In the genomic region with DNA sequence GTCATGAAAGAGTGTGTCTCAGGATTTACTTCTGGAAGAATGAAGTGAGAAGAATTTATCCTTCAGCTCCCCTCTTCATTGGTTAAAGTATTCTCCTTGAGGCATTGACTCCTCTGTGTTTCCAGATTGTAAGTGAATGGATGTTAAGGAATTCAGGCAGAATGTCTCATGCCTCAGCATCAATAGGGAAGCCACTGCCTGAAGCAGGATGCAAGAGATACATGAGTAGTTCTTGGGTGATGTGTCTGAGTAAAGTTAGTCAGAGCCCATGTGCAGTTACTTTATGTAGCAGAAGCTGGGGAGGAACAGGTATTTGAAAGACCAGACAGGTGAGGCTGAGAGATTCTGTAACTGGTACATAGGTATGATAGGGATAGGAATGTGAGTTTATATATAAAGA, we compare ENCODE assay signal across 21 cellular contexts. TPM values are rescaled to one million over a fixed set of nuclear protein-coding genes. Genes with fewer than 3 reads are reported as not detected.
DNase-seq lines count a peak whose midpoint lies in the region; ATAC-seq and TF ChIP-seq lines count a peak whose summit lies in the region.
"Had no signal": no experiment of that assay in that cellular context is flagged by ENCODE, and none has a peak within 500 bp of the region (broad histone marks: within the 10 kb centered on the region; RNA-seq: fewer than 3 reads in every experiment).

No MANE protein-coding gene starts in this region.

- no peak overlapping the region for H2AK9ac ChIP-seq in IMR-90 (replicated peaks; ENCODE audit: low read depth, low read length, poor library complexity)

- H3K27ac ChIP-seq in IMR-90 (ENCODE audit: insufficient read depth, low read length): no peak overlapping the region
- H3K27ac ChIP-seq in trophoblast cell (ENCODE audit: low read depth, low read length): no peak overlapping the region
- H3K27ac ChIP-seq in aorta (ENCODE audit: low read depth in 1 of 2, low read length in 2 of 2): no peak overlapping the region
- H3K27ac ChIP-seq: A549, BLaER1, HL-60 had no signal

- H3K4me3 ChIP-seq in IMR-90 (ENCODE audit: insufficient read depth, low read depth, low read length): no peak overlapping the region
- no peak overlapping the region for H3K4me3 ChIP-seq in foreskin fibroblast (ENCODE audit: low read depth in 1 of 2, low read length in 2 of 2)
- H3K4me3 ChIP-seq in trophoblast cell (ENCODE audit: low read depth, low read length): no peak overlapping the region
- no peak overlapping the region for H3K4me3 ChIP-seq in aorta (ENCODE audit: low read length in 2 of 2)
- H3K4me3 ChIP-seq: A549, BLaER1 had no signal

- H3K79me2 ChIP-seq in trophoblast cell (ENCODE audit: control insufficient read depth, insufficient read depth, low read length, poor library complexity): no peaks in the 10 kb centered on the region

- H3K27ac Mint-ChIP-seq in nephron progenitor cell: no peak overlapping the region
- H3K27ac Mint-ChIP-seq: CD4-positive, alpha-beta memory T cell had no signal

- H4K8ac ChIP-seq in IMR-90 (ENCODE audit: low read depth in 2 of 2, low read length in 2 of 2): no peak overlapping the region
- H4K8ac ChIP-seq in trophoblast cell (ENCODE audit: low read depth, low read length): no peak overlapping the region

- intact Hi-C loops in IMR-90 (cut with micrococcal nuclease): no loop called here
- intact Hi-C loops in aorta (cut with DNase I): no loop called here
- intact Hi-C loops in cardiac septum (cut with DNase I): no loop called here

- H4K12ac ChIP-seq in trophoblast cell (ENCODE audit: low read depth, low read length): no peak overlapping the region

- no peak for TF ChIP-seq POLR2A in IMR-90 (IDR thresholded peaks at IDR 0.05; ENCODE audit: low read depth, low read length)

- H3K36me3 Mint-ChIP-seq in nephron progenitor cell (ENCODE audit: low read depth): no peaks in the 10 kb centered on the region
- H3K36me3 Mint-ChIP-seq: CD4-positive, alpha-beta memory T cell had no signal

- POLR2A ChIA-PET in IMR-90 (lab: Charles Lee; ENCODE audit: unreplicated experiment): no interaction called here

- H3K4me1 ChIP-seq in IMR-90 (ENCODE audit: control insufficient read depth, insufficient read depth, low read length) (no peaks in the 10 kb centered on the region; the same call in 1 of the 2 replicates), trophoblast cell (ENCODE audit: control insufficient read depth in 1 of 2, insufficient read depth in 2 of 2, low read length in 2 of 2) (no peaks in the 10 kb centered on the region), aorta (ENCODE audit: control insufficient read depth in 1 of 2, insufficient read depth in 2 of 2, low read length in 2 of 2) (no peaks in the 10 kb centered on the region)
- H3K4me1 ChIP-seq: A549 had no signal

- H2AK5ac ChIP-seq in IMR-90 (ENCODE audit: low read depth, low read length) (no peak overlapping the region), trophoblast cell (ENCODE audit: low read length) (no peak overlapping the region)

- H2BK12ac ChIP-seq in trophoblast cell (ENCODE audit: low read length): no peak overlapping the region

- no peaks in the 10 kb centered on the region for H3K27me3 ChIP-seq in IMR-90 (ENCODE audit: control insufficient read depth, insufficient read depth, low read length)
- no peaks in the 10 kb centered on the region for H3K27me3 ChIP-seq in trophoblast cell (ENCODE audit: insufficient read depth, low read length)
- H3K27me3 ChIP-seq in aorta (ENCODE audit: control insufficient read depth in 1 of 2, insufficient read depth in 2 of 2, low read length in 1 of 2): no peaks in the 10 kb centered on the region
- H3K27me3 ChIP-seq: BLaER1 had no signal

- no peak overlapping the region for H3K56ac ChIP-seq in IMR-90 (ENCODE audit: extremely low read depth, insufficient read depth, low read length)

- no peak overlapping the region for H4K91ac ChIP-seq in IMR-90 (ENCODE audit: insufficient read depth, low read depth, low read length)
- H4K91ac ChIP-seq in trophoblast cell (ENCODE audit: low read depth, low read length): no peak overlapping the region

- TF ChIP-seq CTCF in IMR-90 (conservative IDR thresholded peaks at IDR 0.05; ENCODE audit: low read depth, low read length) (no peak), foreskin fibroblast (IDR thresholded peaks at IDR 0.05; ENCODE audit: low read depth, low read length) (no peak), nephron progenitor cell (IDR thresholded peaks at IDR 0.05) (no peak)

- dilution Hi-C loops in IMR-90 (cut with HindIII; ENCODE audit: low sequenced_read_pairs, unreplicated experiment): no loop called here

- BruUV-seq in IMR-90 (replicated peaks; lab: Mats Ljungman, UMichigan): no TSS peak

- no peak overlapping the region for H2BK15ac ChIP-seq in IMR-90 (ENCODE audit: low read depth, low read length)

- no peak; the same call in 1 of the 2 replicates for ATAC-seq in IMR-90 (ENCODE audit: low read depth)
- ATAC-seq in aorta (ENCODE audit: low FRiP score): no peak
- ATAC-seq: A549 had no signal

- H3K18ac ChIP-seq in IMR-90 (ENCODE audit: low read depth, low read length): no peak overlapping the region
- no peak overlapping the region for H3K18ac ChIP-seq in trophoblast cell (ENCODE audit: low read length)

- H3K4ac ChIP-seq in IMR-90 (ENCODE audit: low read depth, low read length) (no peak overlapping the region), trophoblast cell (ENCODE audit: low read depth, low read length) (no peak overlapping the region)

- no peaks in the 10 kb centered on the region for H3K9me1 ChIP-seq in IMR-90 (ENCODE audit: insufficient read depth, low read length)

- H2BK5ac ChIP-seq in IMR-90 (ENCODE audit: low read depth, low read length, poor library complexity, severe bottlenecking) (no peak overlapping the region), trophoblast cell (ENCODE audit: low read depth, low read length, poor library complexity) (no peak overlapping the region)

- CTCF ChIA-PET in IMR-90 (lab: Yijun Ruan, JAX): no interaction called here

- DNase-seq in ELR (ENCODE audit: low read depth) (peak; percentile 80), IMR-90 (peak; percentile 65), foreskin fibroblast (peak; percentile 10 to 50), trophoblast cell (peak; percentile 59 to 61), nephron progenitor cell (no peak), aorta (no peak), cardiac septum (ENCODE audit: low spot score) (no peak)
- DNase-seq: CD4-positive, alpha-beta memory T cell; H7; NCI-H1105 treated with DMSO at 0.1 percent for 48 hours; NCI-H187; NCI-H2107; NCI-H2227 treated with DMSO at 0.1 percent for 48 hours; NCI-H524; NCI-H82; OCI-M1; SHP77 treated with DMSO at 0.1 percent for 48 hours; SK-N-SH had no signal

- H2BK20ac ChIP-seq in IMR-90 (ENCODE audit: low read depth, low read length): no peak overlapping the region

- H3K27me3 Mint-ChIP-seq in nephron progenitor cell (ENCODE audit: low read depth, poor library complexity): no peaks in the 10 kb centered on the region

- H3K9me3 ChIP-seq in IMR-90 (ENCODE audit: control insufficient read depth, insufficient read depth, low read length) (no peaks in the 10 kb centered on the region), trophoblast cell (ENCODE audit: insufficient read depth, low read depth, low read length) (no peaks in the 10 kb centered on the region), aorta (ENCODE audit: control insufficient read depth, low read length) (no peaks in the 10 kb centered on the region)
- H3K9me3 ChIP-seq: A549, BLaER1, SK-N-SH had no signal

- H3K23ac ChIP-seq in IMR-90 (ENCODE audit: low read depth, low read length) (no peak overlapping the region), trophoblast cell (ENCODE audit: low read length) (no peak overlapping the region)

- TF ChIP-seq RAD21 in IMR-90 (IDR thresholded peaks at IDR 0.05; ENCODE audit: low read length): no peak

- H3K4me3 Mint-ChIP-seq in nephron progenitor cell: no peak overlapping the region
- H3K4me3 Mint-ChIP-seq: CD4-positive, alpha-beta memory T cell had no signal

- in situ Hi-C loops in IMR-90 (cut with MboI; ENCODE audit: low sequenced_read_pairs): no loop called here

- no peak overlapping the region for H3K4me2 ChIP-seq in IMR-90 (ENCODE audit: low read depth, low read length)
- H3K4me2 ChIP-seq in trophoblast cell (ENCODE audit: low read length): no peak overlapping the region
- H3K4me2 ChIP-seq: A549, BLaER1, SK-N-SH had no signal

- H3K9me3 Mint-ChIP-seq in nephron progenitor cell: no peaks in the 10 kb centered on the region

- H3K4me1 Mint-ChIP-seq in nephron progenitor cell: no peaks in the 10 kb centered on the region
- H3K4me1 Mint-ChIP-seq: CD4-positive, alpha-beta memory T cell had no signal

- no peaks in the 10 kb centered on the region for H4K20me1 ChIP-seq in IMR-90 (ENCODE audit: insufficient read depth, low read length)
- H4K20me1 ChIP-seq: BLaER1 had no signal

- H3K79me1 ChIP-seq in IMR-90 (ENCODE audit: low read depth in 1 of 2, low read length in 2 of 2) (no peaks in the 10 kb centered on the region), trophoblast cell (ENCODE audit: low read length) (no peaks in the 10 kb centered on the region)

- no peak overlapping the region for H4K5ac ChIP-seq in IMR-90 (ENCODE audit: low read depth, low read length)

- H2BK120ac ChIP-seq in IMR-90 (ENCODE audit: low read depth, low read length) (no peak overlapping the region), trophoblast cell (ENCODE audit: insufficient read depth, low read length, poor library complexity) (no peak overlapping the region)

- H3K14ac ChIP-seq in IMR-90 (replicated peaks; ENCODE audit: low read depth, low read length) (no peak overlapping the region), trophoblast cell (ENCODE audit: low read length) (no peak overlapping the region)

- H2AFZ ChIP-seq in IMR-90 (replicated peaks; ENCODE audit: low read length, poor library complexity) (no peak overlapping the region), trophoblast cell (ENCODE audit: insufficient read depth, low read length, poor library complexity) (no peak overlapping the region)

- H3K36me3 ChIP-seq in IMR-90 (ENCODE audit: control insufficient read depth, insufficient read depth, low read length) (no peaks in the 10 kb centered on the region), trophoblast cell (ENCODE audit: control insufficient read depth in 1 of 2, insufficient read depth in 2 of 2, low read length in 2 of 2) (no peaks in the 10 kb centered on the region), aorta (ENCODE audit: control insufficient read depth in 1 of 2, insufficient read depth in 2 of 2, low read length in 1 of 2) (no peaks in the 10 kb centered on the region)
- H3K36me3 ChIP-seq: BLaER1 had no signal

- H3K9ac ChIP-seq in IMR-90 (ENCODE audit: low read depth, low read length) (no peak overlapping the region), trophoblast cell (ENCODE audit: low read length) (no peak overlapping the region)
- H3K9ac ChIP-seq: BLaER1, SK-N-SH had no signal

TF ChIP-seq in IMR-90, 13 proteins besides CTCF, POLR2A, EP300 and RAD21 (continues in another document):
- no peak for TF ChIP-seq MAZ (IDR thresholded peaks at IDR 0.05; ENCODE audit: borderline replicate concordance, low read depth, low read length)

RNA-seq across cellular contexts. Expression of gene TMEFF2, which starts 34.0 kb away (rescaled TPM):
- 1.3 and 1.4 TPM in 2 replicates for total RNA-seq in IMR-90 (2012; rRNA removed)
- 2.9 and 3.0 TPM in 2 replicates for polyA plus RNA-seq in IMR-90 (2012; rRNA removed)
- polyA plus RNA-seq in IMR-90 (2012; cell fraction: cytosol; rRNA removed): 1.4 and 1.9 TPM in 2 replicates
- 0.77 and 1.4 TPM in 2 replicates for polyA plus RNA-seq in IMR-90 (2012; cell fraction: nucleus; rRNA removed; ENCODE audit: low replicate concordance)
- polyA plus RNA-seq in trophoblast cell (2013): 0.24 and 0.29 TPM in 2 replicates
- total RNA-seq in aorta: under 1 TPM in 1 of 2 donors, not detected in 1; 0.12 TPM
- polyA plus RNA-seq in aorta: not detected
- not detected for total RNA-seq in cardiac septum
- total RNA-seq: CD4-positive, alpha-beta memory T cell had no signal
- polyA plus RNA-seq: CD4-positive, alpha-beta memory T cell had no signal

Comparison
In these comparisons a context has a peak if more than half of its experiments do, and no peak if none do; other contexts are left out.
1. DNase-seq: peak in ELR (single experiment), IMR-90 (single experiment), foreskin fibroblast (2 of 2) and trophoblast cell (2 of 2); none in nephron progenitor cell (single experiment), aorta (0 of 2) and cardiac septum (single experiment).